ENCODE assay signal across 25 cellular contexts in the genomic region with DNA sequence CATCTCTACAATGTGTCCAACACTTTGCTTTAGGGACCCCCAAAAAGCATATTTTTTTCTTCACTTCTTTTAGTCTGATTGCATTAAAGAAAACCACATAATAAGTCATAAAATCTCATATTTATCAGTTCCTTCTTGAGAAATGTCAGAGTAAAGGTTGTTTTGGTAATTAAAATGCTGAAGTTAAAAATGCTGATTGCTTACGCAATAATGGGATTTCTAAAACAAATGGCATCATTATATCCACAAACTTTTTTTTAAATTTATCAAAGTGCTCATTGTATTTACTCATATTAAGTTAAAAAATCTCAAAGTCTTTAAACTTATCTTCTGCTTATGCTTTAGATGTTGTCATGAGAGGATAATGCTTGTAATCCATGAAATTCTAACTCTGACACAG.
"Had no signal": no experiment of that assay in that cellular context is flagged by ENCODE, and none has a peak within 500 bp of the region (broad histone marks: within the 10 kb centered on the region; RNA-seq: fewer than 3 reads in every experiment).

No MANE protein-coding gene starts in this region.

- H3K4me1 ChIP-seq: pancreas, prostate gland, right lobe of liver, sigmoid colon, suprapubic skin, testis, tibial artery, transverse colon, upper lobe of right lung, uterus had no signal

- H3K36me3 ChIP-seq: neutrophil, pancreas, prostate gland, right lobe of liver, sigmoid colon, suprapubic skin, tibial artery, transverse colon, upper lobe of right lung, uterus had no signal

- FAIRE-seq: pancreas, small intestine had no signal

- H3K27ac ChIP-seq: neutrophil, pancreas, prostate gland, right lobe of liver, sigmoid colon, suprapubic skin, testis, tibial artery, transverse colon, upper lobe of right lung, uterus had no signal

- H3K9me3 ChIP-seq: neutrophil, pancreas, prostate gland, right lobe of liver, sigmoid colon, suprapubic skin, testis, tibial artery, transverse colon, upper lobe of right lung, uterus had no signal

- H3K4me3 ChIP-seq: pancreas, prostate gland, right lobe of liver, sigmoid colon, suprapubic skin, testis, tibial artery, transverse colon, upper lobe of right lung, uterus had no signal

- DNase-seq: naive thymus-derived CD8-positive, alpha-beta T cell; nephron progenitor cell; nucleus accumbens; pancreas; right cardiac atrium; right lobe of liver; sigmoid colon; small intestine; stimulated activated CD4-positive, alpha-beta T cell treated with anti-CD3 and anti-CD28 coated beads, Interleukin-15, amount 100 ng/mL, for 24 hours; stimulated activated CD4-positive, alpha-beta T cell treated with anti-CD3 and anti-CD28 coated beads, Interleukin-2, amount 100 ng/mL, for 24 hours; stimulated activated CD4-positive, alpha-beta T cell treated with anti-CD3 and anti-CD28 coated beads, Interleukin-2, amount 100 ng/mL, for 48 hours; stimulated activated CD4-positive, alpha-beta T cell treated with anti-CD3 and anti-CD28 coated beads, Interleukin-4, amount 100 ng/mL, for 24 hours; stimulated activated naive B cell treated with anti-CD40 and anti-IgM and Interleukin-4, amounts not matched to agents 10 μg/mL and 1 μg/mL and 100 μg/mL, for 72 hours; stimulated activated naive CD4-positive, alpha-beta T cell treated with Interleukin-2 at 50 U/mL for 16 hours; substantia nigra; testis; tibial artery; transverse colon; upper lobe of right lung; uterus had no signal

- H3K27me3 ChIP-seq: neutrophil, pancreas, right lobe of liver, sigmoid colon, suprapubic skin, testis, tibial artery, transverse colon, upper lobe of right lung, uterus had no signal

- ATAC-seq: naive thymus-derived CD8-positive, alpha-beta T cell; natural killer cell treated with Interleukin-12 subunit alpha and Interleukin-12 subunit beta and Interleukin-15 and Interleukin-18, amount 100 ng/mL, for 72 hours; pancreas; right cardiac atrium; right lobe of liver; stimulated activated effector memory CD8-positive, alpha-beta T cell treated with anti-CD3 and anti-CD28 coated beads, Interleukin-12 subunit alpha, Interleukin-12 subunit beta, amount 100 ng/mL, for 72 hours; stimulated activated naive B cell treated with anti-CD40 and anti-IgM and Interleukin-4, amounts not matched to agents 10 μg/mL and 1 μg/mL and 100 μg/mL, for 72 hours; upper lobe of right lung had no signal
